Comparison of ENCODE assay signal across 1 cellular context in the genomic region with DNA sequence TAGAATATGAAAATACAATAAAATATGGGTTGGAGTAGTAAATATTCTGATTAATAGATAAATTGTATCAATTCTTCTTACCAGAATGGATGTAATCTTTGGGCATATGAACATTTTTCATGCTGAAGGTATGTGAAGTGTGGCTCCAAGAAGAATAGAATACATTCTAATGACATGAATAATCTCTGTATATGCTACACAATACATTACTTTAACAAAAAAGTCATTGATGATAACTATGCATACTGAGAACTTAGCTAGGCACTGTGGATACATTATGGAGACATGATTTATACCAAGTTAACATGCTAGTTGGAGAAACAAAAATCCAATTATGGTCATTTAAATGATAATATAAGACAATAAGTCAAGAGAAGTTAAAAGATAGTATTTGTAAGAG.
TF ChIP-seq lines count a peak whose summit lies in the region.

No MANE protein-coding gene starts in this region.

TF ChIP-seq in GM23338, 12 proteins besides CTCF, POLR2A, EP300 and RAD21:
- TF ChIP-seq NANOG (IDR thresholded peaks at IDR 0.05; ENCODE audit: borderline replicate concordance), result no peak
- no peak for TF ChIP-seq CREB1 (CRISPR knock-in tag; IDR thresholded peaks at IDR 0.05; ENCODE audit: low read depth)
- TF ChIP-seq STAT1 (IDR thresholded peaks at IDR 0.05; ENCODE audit: unreplicated experiment), result no peak
- TF ChIP-seq, protein P1, sequence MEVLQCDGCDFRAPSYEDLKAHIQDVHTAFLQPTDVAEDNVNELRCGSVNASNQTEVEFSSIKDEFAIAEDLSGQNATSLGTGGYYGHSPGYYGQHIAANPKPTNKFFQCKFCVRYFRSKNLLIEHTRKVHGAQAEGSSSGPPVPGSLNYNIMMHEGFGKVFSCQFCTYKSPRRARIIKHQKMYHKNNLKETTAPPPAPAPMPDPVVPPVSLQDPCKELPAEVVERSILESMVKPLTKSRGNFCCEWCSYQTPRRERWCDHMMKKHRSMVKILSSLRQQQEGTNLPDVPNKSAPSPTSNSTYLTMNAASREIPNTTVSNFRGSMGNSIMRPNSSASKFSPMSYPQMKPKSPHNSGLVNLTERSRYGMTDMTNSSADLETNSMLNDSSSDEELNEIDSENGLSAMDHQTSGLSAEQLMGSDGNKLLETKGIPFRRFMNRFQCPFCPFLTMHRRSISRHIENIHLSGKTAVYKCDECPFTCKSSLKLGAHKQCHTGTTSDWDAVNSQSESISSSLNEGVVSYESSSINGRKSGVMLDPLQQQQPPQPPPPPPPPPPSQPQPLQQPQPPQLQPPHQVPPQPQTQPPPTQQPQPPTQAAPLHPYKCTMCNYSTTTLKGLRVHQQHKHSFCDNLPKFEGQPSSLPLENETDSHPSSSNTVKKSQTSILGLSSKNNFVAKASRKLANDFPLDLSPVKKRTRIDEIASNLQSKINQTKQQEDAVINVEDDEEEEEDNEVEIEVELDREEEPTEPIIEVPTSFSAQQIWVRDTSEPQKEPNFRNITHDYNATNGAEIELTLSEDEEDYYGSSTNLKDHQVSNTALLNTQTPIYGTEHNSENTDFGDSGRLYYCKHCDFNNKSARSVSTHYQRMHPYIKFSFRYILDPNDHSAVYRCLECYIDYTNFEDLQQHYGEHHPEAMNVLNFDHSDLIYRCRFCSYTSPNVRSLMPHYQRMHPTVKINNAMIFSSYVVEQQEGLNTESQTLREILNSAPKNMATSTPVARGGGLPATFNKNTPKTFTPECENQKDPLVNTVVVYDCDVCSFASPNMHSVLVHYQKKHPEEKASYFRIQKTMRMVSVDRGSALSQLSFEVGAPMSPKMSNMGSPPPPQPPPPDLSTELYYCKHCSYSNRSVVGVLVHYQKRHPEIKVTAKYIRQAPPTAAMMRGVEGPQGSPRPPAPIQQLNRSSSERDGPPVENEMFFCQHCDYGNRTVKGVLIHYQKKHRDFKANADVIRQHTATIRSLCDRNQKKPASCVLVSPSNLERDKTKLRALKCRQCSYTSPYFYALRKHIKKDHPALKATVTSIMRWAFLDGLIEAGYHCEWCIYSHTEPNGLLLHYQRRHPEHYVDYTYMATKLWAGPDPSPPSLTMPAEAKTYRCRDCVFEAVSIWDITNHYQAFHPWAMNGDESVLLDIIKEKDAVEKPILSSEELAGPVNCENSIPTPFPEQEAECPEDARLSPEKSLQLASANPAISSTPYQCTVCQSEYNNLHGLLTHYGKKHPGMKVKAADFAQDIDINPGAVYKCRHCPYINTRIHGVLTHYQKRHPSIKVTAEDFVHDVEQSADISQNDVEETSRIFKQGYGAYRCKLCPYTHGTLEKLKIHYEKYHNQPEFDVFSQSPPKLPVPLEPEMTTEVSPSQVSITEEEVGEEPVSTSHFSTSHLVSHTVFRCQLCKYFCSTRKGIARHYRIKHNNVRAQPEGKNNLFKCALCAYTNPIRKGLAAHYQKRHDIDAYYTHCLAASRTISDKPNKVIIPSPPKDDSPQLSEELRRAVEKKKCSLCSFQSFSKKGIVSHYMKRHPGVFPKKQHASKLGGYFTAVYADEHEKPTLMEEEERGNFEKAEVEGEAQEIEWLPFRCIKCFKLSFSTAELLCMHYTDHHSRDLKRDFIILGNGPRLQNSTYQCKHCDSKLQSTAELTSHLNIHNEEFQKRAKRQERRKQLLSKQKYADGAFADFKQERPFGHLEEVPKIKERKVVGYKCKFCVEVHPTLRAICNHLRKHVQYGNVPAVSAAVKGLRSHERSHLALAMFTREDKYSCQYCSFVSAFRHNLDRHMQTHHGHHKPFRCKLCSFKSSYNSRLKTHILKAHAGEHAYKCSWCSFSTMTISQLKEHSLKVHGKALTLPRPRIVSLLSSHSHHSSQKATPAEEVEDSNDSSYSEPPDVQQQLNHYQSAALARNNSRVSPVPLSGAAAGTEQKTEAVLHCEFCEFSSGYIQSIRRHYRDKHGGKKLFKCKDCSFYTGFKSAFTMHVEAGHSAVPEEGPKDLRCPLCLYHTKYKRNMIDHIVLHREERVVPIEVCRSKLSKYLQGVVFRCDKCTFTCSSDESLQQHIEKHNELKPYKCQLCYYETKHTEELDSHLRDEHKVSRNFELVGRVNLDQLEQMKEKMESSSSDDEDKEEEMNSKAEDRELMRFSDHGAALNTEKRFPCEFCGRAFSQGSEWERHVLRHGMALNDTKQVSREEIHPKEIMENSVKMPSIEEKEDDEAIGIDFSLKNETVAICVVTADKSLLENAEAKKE (CRISPR knock-in tag; IDR thresholded peaks at IDR 0.05), result no peak
- TF ChIP-seq ZNF331 (CRISPR knock-in tag; IDR thresholded peaks at IDR 0.05; ENCODE audit: low read depth), result no peak
- TF ChIP-seq REST (IDR thresholded peaks at IDR 0.05; ENCODE audit: unreplicated experiment), result no peak
- TF ChIP-seq EZH2phosphoT487 (IDR thresholded peaks at IDR 0.05; ENCODE audit: unreplicated experiment), result no peak
- TF ChIP-seq ZNF114 (CRISPR knock-in tag; IDR thresholded peaks at IDR 0.05), result no peak
- TF ChIP-seq, protein P2, sequence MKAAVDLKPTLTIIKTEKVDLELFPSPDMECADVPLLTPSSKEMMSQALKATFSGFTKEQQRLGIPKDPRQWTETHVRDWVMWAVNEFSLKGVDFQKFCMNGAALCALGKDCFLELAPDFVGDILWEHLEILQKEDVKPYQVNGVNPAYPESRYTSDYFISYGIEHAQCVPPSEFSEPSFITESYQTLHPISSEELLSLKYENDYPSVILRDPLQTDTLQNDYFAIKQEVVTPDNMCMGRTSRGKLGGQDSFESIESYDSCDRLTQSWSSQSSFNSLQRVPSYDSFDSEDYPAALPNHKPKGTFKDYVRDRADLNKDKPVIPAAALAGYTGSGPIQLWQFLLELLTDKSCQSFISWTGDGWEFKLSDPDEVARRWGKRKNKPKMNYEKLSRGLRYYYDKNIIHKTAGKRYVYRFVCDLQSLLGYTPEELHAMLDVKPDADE (IDR thresholded peaks at IDR 0.05), result no peak
- no peak for TF ChIP-seq POLR2AphosphoS5 (IDR thresholded peaks at IDR 0.05; ENCODE audit: low read depth)
- no peak for TF ChIP-seq EZH2 (IDR thresholded peaks at IDR 0.05; ENCODE audit: low read depth, unreplicated experiment)
- no peak for TF ChIP-seq JUNB (IDR thresholded peaks at IDR 0.05; ENCODE audit: unreplicated experiment)
TF ChIP-seq in GM23338: peak in this region for 0.
